In the genomic region with DNA sequence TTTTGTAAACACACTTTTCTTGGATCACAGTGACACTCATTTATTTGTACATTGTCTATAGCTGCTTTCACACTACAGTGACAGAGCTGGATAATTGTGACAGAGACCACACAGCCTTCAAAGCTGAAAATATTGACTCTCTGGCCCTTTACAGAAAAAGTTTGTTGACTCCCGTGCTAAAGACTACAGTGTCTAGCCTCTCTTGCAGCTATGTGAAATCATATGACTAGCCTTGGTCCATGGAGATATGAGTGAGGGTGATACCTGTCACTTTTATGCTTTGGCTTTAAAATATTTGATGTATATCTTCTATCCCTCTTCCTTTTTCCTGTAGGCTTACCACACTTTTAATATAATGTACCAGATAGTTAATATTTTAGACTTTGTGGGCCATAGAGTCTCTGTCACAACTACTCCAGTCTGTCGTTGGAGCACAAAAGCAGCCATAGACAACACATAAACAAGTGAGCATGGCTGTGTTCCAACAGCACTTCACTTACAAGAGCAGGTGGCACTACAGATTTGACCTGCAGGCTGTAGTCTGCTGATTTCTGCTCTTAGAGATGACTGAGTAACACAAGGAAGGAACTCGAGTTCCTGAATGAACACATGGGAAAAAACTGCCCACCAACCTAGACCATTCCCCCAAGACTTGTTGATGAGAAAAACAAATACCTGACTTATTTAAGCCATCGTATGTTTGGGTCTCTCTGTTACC, we compare ENCODE assay signal across 20 cellular contexts.
"Had no signal": no experiment of that assay in that cellular context is flagged by ENCODE, and none has a peak within 500 bp of the region (broad histone marks: within the 10 kb centered on the region; RNA-seq: fewer than 3 reads in every experiment).

No MANE protein-coding gene starts in this region.

- H3K9me3 ChIP-seq: gastrocnemius medialis, psoas muscle, suprapubic skin had no signal

- H3K27ac ChIP-seq: epithelial cell of prostate, gastrocnemius medialis, heart right ventricle, psoas muscle, suprapubic skin, upper lobe of right lung had no signal

- H3K27me3 ChIP-seq: gastrocnemius medialis, heart right ventricle, suprapubic skin, upper lobe of right lung had no signal

- H3K4me1 ChIP-seq: gastrocnemius medialis, psoas muscle had no signal

- DNase-seq: activated CD4-positive, alpha-beta T cell treated with anti-CD3 and anti-CD28 coated beads, Interleukin-2, amount 50 U/mL, for 1 hour; activated naive CD4-positive, alpha-beta T cell treated with anti-CD3 and anti-CD28 coated beads, Interleukin-2, amount 50 U/mL, for 16 hours; activated T-cell treated with anti-CD3 and anti-CD28 coated beads for 4 hours; central memory CD4-positive, alpha-beta T cell; cortex of kidney; effector memory CD4-positive, alpha-beta T cell; gastrocnemius medialis; heart right ventricle; islet precursor cell; occipital lobe; psoas muscle; stimulated activated CD4-positive, alpha-beta T cell treated with anti-CD3 and anti-CD28 coated beads, Interleukin-12 subunit alpha, Interleukin-12 subunit beta, amount 100 ng/mL, for 4 hours; stimulated activated naive CD8-positive, alpha-beta T cell treated with anti-CD3 and anti-CD28 coated beads, Interleukin-15, Interleukin-2, amounts not matched to agents 100 U/mL and 50 U/mL, for 24 hours; upper lobe of right lung had no signal

- H3K4me3 ChIP-seq: gastrocnemius medialis, heart right ventricle, psoas muscle, suprapubic skin, upper lobe of right lung had no signal

- ATAC-seq: activated T-helper 17 cell treated with anti-CD3 and anti-CD28 coated beads, Interleukin-2, amount 50 U/mL, for 72 hours; gastrocnemius medialis; heart right ventricle; left lobe of liver; natural killer cell treated with Interleukin-12 subunit alpha and Interleukin-12 subunit beta and Interleukin-15 and Interleukin-18, amount 100 ng/mL, for 72 hours; psoas muscle; sciatic nerve; stimulated activated naive CD8-positive, alpha-beta T cell treated with anti-CD3 and anti-CD28 coated beads, Interleukin-15, Interleukin-2, amounts not matched to agents 100 U/mL and 50 U/mL, for 24 hours; upper lobe of right lung had no signal
